ENCODE assay signal across 8 cellular contexts in the genomic region with DNA sequence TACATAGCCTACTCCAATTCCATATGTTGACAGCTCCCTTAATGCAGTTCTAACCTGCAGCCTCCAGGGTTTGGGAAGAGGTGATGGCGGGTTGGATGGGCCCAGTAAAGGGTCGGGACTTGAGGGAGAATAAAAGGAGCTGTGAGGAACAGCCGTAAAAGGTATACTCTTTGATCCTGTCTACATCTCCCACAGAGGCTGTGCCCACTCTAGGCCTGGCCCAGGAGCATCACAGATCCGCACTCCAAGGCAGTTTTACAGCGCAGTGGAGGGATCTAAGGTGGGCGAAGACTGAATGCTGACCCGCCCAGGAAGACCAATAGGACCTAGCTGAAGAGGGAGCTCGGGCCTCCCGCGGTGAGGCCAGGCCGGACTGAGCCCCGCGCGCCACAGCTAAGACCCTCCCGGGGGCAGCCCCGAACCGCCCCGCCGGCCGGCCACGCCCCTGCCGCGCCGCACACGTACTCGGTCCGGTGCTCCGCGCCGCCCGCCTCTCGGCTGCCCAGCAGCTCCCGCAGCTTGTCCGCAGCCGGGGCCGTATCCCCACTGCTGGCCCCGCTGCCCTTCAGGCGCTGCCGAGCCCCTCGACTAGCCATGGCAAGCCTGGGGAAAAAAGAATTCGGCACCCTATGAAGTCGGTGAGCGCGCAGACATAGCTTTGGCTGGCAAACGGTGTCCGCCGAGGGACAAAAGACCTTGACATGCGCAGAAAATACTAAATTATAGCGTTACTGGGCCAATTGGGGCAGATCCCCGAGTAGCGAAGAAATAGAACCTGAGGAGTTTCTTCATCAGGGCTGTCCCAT. TPM values are rescaled to one million over a fixed set of nuclear protein-coding genes. Genes with fewer than 3 reads are reported as not detected.
A peak's percentile ranks its signal among the peaks of the same experiment; 100 is the strongest.
DNase-seq lines count a peak whose midpoint lies in the region; ATAC-seq and TF ChIP-seq lines count a peak whose summit lies in the region.

A gene with protein sequence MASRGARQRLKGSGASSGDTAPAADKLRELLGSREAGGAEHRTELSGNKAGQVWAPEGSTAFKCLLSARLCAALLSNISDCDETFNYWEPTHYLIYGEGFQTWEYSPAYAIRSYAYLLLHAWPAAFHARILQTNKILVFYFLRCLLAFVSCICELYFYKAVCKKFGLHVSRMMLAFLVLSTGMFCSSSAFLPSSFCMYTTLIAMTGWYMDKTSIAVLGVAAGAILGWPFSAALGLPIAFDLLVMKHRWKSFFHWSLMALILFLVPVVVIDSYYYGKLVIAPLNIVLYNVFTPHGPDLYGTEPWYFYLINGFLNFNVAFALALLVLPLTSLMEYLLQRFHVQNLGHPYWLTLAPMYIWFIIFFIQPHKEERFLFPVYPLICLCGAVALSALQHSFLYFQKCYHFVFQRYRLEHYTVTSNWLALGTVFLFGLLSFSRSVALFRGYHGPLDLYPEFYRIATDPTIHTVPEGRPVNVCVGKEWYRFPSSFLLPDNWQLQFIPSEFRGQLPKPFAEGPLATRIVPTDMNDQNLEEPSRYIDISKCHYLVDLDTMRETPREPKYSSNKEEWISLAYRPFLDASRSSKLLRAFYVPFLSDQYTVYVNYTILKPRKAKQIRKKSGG (minus strand): TSS at position 695 of the 806 bp plus-strand sequence. CDS start 99 bp downstream, at position 596.

- TF ChIP-seq CTCF in BJ (IDR thresholded peaks at IDR 0.05; ENCODE audit: insufficient read depth, low read depth, low read length) (peak; percentile 49), right lobe of liver (IDR thresholded peaks at IDR 0.05) (no peak)

- intact Hi-C loops in right lobe of liver (cut with DNase I) = no loop called here

- DNase-seq in BJ (ENCODE audit: low read depth) (no peak), NCI-H524 treated with DMSO at 0.1 percent for 48 hours (lab: John Stamatoyannopoulos, UW) (peak; percentile 26), dermis microvascular lymphatic vessel endothelial cell (ENCODE audit: low read depth in 2 of 2) (peak; percentile 73 to 89), right lobe of liver (peak; percentile 82 to 89 (median 87))
- DNase-seq in activated CD4-positive, alpha-beta T cell treated with anti-CD3 and anti-CD28 coated beads, Interleukin-2, amount 50 U/mL, for 24 hours (ENCODE audit: low read depth in 1 of 2, low spot score in 1 of 2) = peak; percentile 86 to 88
- DNase-seq in stimulated activated CD4-positive, alpha-beta T cell treated with anti-CD3 and anti-CD28 coated beads, Interleukin-4, amount 100 ng/mL, for 48 hours (ENCODE audit: low read depth in 2 of 2) = peak; percentile 86 to 91

- H3K27me3 ChIP-seq in BJ (ENCODE audit: control insufficient read depth, insufficient read depth, low read length) (no peaks in the 10 kb centered on the region), right lobe of liver (no peaks in the 10 kb centered on the region)

- peak; percentile 46 for TF ChIP-seq POLR2A in right lobe of liver (IDR thresholded peaks at IDR 0.05)

- peaks cover 0 to 16% (median 4%) of the 10 kb centered on the region in 4 donors for H3K4me1 ChIP-seq in right lobe of liver

- WGBS in right lobe of liver (ENCODE audit: insufficient coverage, low coverage, low lambda C conversion rate, missing lambda C conversion rate) = under 1% methylated on average over 21 of the region's 51 CpGs

- H3K36me3 ChIP-seq in BJ (ENCODE audit: control insufficient read depth, insufficient read depth, low read length) = peaks cover 3% of the 10 kb centered on the region
- H3K36me3 ChIP-seq in right lobe of liver = peaks cover 0 to 27% (median 4%) of the 10 kb centered on the region in 4 donors

- peak within 1 kb of the TSS; percentile 85 for H3K4me3 ChIP-seq in BJ (ENCODE audit: low read depth, low read length)
- peak within 1 kb of the TSS; percentile 83 to 98 (median 89) for H3K4me3 ChIP-seq in right lobe of liver

- no peaks in the 10 kb centered on the region for H3K9me3 ChIP-seq in right lobe of liver

- POLR2A ChIA-PET in BJ (lab: Charles Lee) = no interaction called here

- ATAC-seq in GM19043 (IDR thresholded peaks at IDR 0.05; ENCODE audit: low read depth, unreplicated experiment) = peak; percentile 83
- peak; percentile 76 for ATAC-seq in HG03378 (IDR thresholded peaks at IDR 0.05; ENCODE audit: unreplicated experiment)
- ATAC-seq in right lobe of liver = peak; percentile 89 to 94 (median 92)

- peak within 1 kb of the TSS; percentile 89 to 91 (median 90) for H3K27ac ChIP-seq in right lobe of liver

- CTCF ChIA-PET in BJ (lab: Yijun Ruan, JAX) = interaction anchor here (0.6 to 2.2 kb wide), 19 partner anchors 9 to 266 kb away, joined by 3 to 11 read pairs (median 4); a partner anchor contains a TSS

RNA-seq across cellular contexts. Expression of the gene that starts here (rescaled TPM):
- 23.7 and 38.2 TPM in 2 replicates for polyA plus RNA-seq in BJ (2011; rRNA removed)
- 29.8 and 36.3 TPM in 2 replicates for polyA minus RNA-seq in BJ (2011; rRNA and poly(A)+ RNA removed)
- total RNA-seq in dermis microvascular lymphatic vessel endothelial cell (19.5 and 20.7 TPM in 2 replicates), right lobe of liver (10 to 100 TPM; 15.0 to 20.8 (median 18.2) TPM)
